In the genomic region with DNA sequence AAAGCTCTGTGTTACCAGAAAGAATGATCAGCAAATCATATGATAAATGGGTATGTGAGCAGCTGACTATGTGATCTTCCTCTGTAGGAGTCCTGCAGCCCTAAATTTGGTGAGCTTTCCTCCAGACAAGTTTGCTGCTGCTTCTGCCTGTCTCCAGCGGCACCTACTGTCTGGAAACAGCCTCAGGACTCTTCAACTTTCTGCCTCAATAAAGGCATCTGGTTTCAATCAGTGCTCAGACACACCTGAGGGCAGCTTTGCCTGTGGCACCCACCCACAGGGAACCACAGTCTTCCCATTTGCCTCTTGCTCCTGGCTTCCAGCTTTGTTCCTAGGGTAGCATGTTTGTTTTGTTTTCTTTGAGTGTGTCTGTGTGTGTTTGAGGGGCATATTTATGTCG, we compare ENCODE assay signal across 13 cellular contexts.
DNase-seq lines count a peak whose midpoint lies in the region; ATAC-seq and TF ChIP-seq lines count a peak whose summit lies in the region.
"Had no signal": no experiment of that assay in that cellular context is flagged by ENCODE, and none has a peak within 500 bp of the region (broad histone marks: within the 10 kb centered on the region; RNA-seq: fewer than 3 reads in every experiment).

No MANE protein-coding gene starts in this region.

- no peaks in the 10 kb centered on the region for H3F3A ChIP-seq in neural cell (ENCODE audit: insufficient read depth, low read length, poor library complexity, severe bottlenecking)

- H3K4me3 ChIP-seq in neural cell (ENCODE audit: low read length) (no peak overlapping the region), lower lobe of right lung (no peak overlapping the region)
- H3K4me3 ChIP-seq: upper lobe of left lung had no signal

- peak; percentile 9 for TF ChIP-seq RAD21 in neural cell (conservative IDR thresholded peaks at IDR 0.05)

- DNase-seq in DMS 273 (lab: John Stamatoyannopoulos, UW; ENCODE audit: unreplicated experiment) (peak; percentile 19), DMS 273 treated with DMSO at 0.1 percent for 48 hours (lab: John Stamatoyannopoulos, UW) (no peak), NCI-H2171 treated with DMSO at 0.1 percent for 48 hours (lab: John Stamatoyannopoulos, UW) (peak; percentile 48), cerebellar cortex (ENCODE audit: low spot score) (peak; percentile 26), lower lobe of right lung (no peak), HK-2 (ENCODE audit: unreplicated experiment) (no peak)
- no peak for DNase-seq in natural killer cell treated with Interleukin-12 subunit alpha and Interleukin-12 subunit beta and Interleukin-15 and Interleukin-18, amount 100 ng/mL, for 72 hours (ENCODE audit: low spot score)
- DNase-seq: 8988T; NCI-H1694; stimulated activated CD4-positive, alpha-beta T cell treated with anti-CD3 and anti-CD28 coated beads, Interleukin-2, amount 100 ng/mL, for 24 hours; T1000; upper lobe of left lung had no signal

- ATAC-seq in lower lobe of right lung: no peak
- ATAC-seq in natural killer cell treated with Interleukin-12 subunit alpha and Interleukin-12 subunit beta and Interleukin-15 and Interleukin-18, amount 100 ng/mL, for 72 hours: no peak

- no peak overlapping the region for H3K4me2 ChIP-seq in neural cell (ENCODE audit: low read length)

- peaks cover 1% of the 10 kb centered on the region for H3K9me3 Mint-ChIP-seq in natural killer cell treated with Interleukin-12 subunit alpha and Interleukin-12 subunit beta and Interleukin-15 and Interleukin-18, amount 100 ng/mL, for 72 hours

- no peaks in the 10 kb centered on the region for H3K79me2 ChIP-seq in neural cell (replicated peaks; ENCODE audit: insufficient read depth, low read length)

- H3K4me1 Mint-ChIP-seq in natural killer cell treated with Interleukin-12 subunit alpha and Interleukin-12 subunit beta and Interleukin-15 and Interleukin-18, amount 100 ng/mL, for 72 hours (ENCODE audit: low read depth in 2 of 2): no peaks in the 10 kb centered on the region

- TF ChIP-seq EP300 in neural cell (conservative IDR thresholded peaks at IDR 0.05; ENCODE audit: poor library complexity, severe bottlenecking): no peak

- no peaks in the 10 kb centered on the region for H3K9me3 ChIP-seq in neural cell (ENCODE audit: low read length)
- no peaks in the 10 kb centered on the region for H3K9me3 ChIP-seq in lower lobe of right lung
- H3K9me3 ChIP-seq: upper lobe of left lung had no signal

- no peak overlapping the region for H3K4me3 Mint-ChIP-seq in natural killer cell treated with Interleukin-12 subunit alpha and Interleukin-12 subunit beta and Interleukin-15 and Interleukin-18, amount 100 ng/mL, for 72 hours

- H3K27ac Mint-ChIP-seq in natural killer cell treated with Interleukin-12 subunit alpha and Interleukin-12 subunit beta and Interleukin-15 and Interleukin-18, amount 100 ng/mL, for 72 hours: no peak overlapping the region

- H3K27ac ChIP-seq in neural cell (ENCODE audit: low read length) (no peak overlapping the region), lower lobe of right lung (no peak overlapping the region)
- H3K27ac ChIP-seq: upper lobe of left lung had no signal

- no peaks in the 10 kb centered on the region for H4K20me1 ChIP-seq in neural cell (ENCODE audit: insufficient read depth)

- H3K4me1 ChIP-seq in lower lobe of right lung: no peaks in the 10 kb centered on the region
- H3K4me1 ChIP-seq: upper lobe of left lung had no signal

- no peak overlapping the region for H2AFZ ChIP-seq in neural cell (ENCODE audit: low read depth, low read length)

- no peaks in the 10 kb centered on the region for H3K27me3 ChIP-seq in neural cell (ENCODE audit: insufficient read depth, low read depth, low read length)
- no peaks in the 10 kb centered on the region for H3K27me3 ChIP-seq in lower lobe of right lung (ENCODE audit: low read depth)
- H3K27me3 ChIP-seq: upper lobe of left lung had no signal

- H3K9ac ChIP-seq in neural cell (ENCODE audit: low read length): no peak overlapping the region

- H3K36me3 ChIP-seq in neural cell (ENCODE audit: insufficient read depth, low read length) (no peaks in the 10 kb centered on the region), lower lobe of right lung (no peaks in the 10 kb centered on the region)
- H3K36me3 ChIP-seq: upper lobe of left lung had no signal

- H3K36me3 Mint-ChIP-seq in natural killer cell treated with Interleukin-12 subunit alpha and Interleukin-12 subunit beta and Interleukin-15 and Interleukin-18, amount 100 ng/mL, for 72 hours: no peaks in the 10 kb centered on the region

- no peaks in the 10 kb centered on the region for H3K9me2 ChIP-seq in neural cell (ENCODE audit: insufficient read depth, low read length)

- H3K27me3 Mint-ChIP-seq in natural killer cell treated with Interleukin-12 subunit alpha and Interleukin-12 subunit beta and Interleukin-15 and Interleukin-18, amount 100 ng/mL, for 72 hours: no peaks in the 10 kb centered on the region

- TF ChIP-seq CTCF in neural cell (IDR thresholded peaks at IDR 0.05; ENCODE audit: poor library complexity, severe bottlenecking) (no peak), lower lobe of right lung (IDR thresholded peaks at IDR 0.05) (no peak)

- intact Hi-C loops in lower lobe of right lung (cut with DNase I): no loop called here

TF ChIP-seq in neural cell, 6 proteins besides CTCF, POLR2A, EP300 and RAD21:
- TF ChIP-seq MXI1 (conservative IDR thresholded peaks at IDR 0.05; ENCODE audit: poor library complexity, severe bottlenecking): no peak
- TF ChIP-seq REST (IDR thresholded peaks at IDR 0.05; ENCODE audit: borderline replicate concordance): no peak
- TF ChIP-seq SMC3 (conservative IDR thresholded peaks at IDR 0.05; ENCODE audit: poor library complexity): no peak
- no peak for TF ChIP-seq EZH2 (IDR thresholded peaks at IDR 0.05; ENCODE audit: borderline replicate concordance, insufficient read depth, low read length, poor library complexity, severe bottlenecking)
- TF ChIP-seq POLR2AphosphoS5 (IDR thresholded peaks at IDR 0.05): no peak

Comparison
In these comparisons a context has a peak if more than half of its experiments do, and no peak if none do; other contexts are left out.
1. DNase-seq: peak in DMS 273 (single experiment), NCI-H2171 treated with DMSO at 0.1 percent for 48 hours (single experiment) and cerebellar cortex (single experiment); none in DMS 273 treated with DMSO at 0.1 percent for 48 hours (single experiment), lower lobe of right lung (single experiment), natural killer cell treated with Interleukin-12 subunit alpha and Interleukin-12 subunit beta and Interleukin-15 and Interleukin-18, amount 100 ng/mL, for 72 hours (single experiment) and HK-2 (single experiment).